ENCODE assay signal across 17 cellular contexts in the genomic region with DNA sequence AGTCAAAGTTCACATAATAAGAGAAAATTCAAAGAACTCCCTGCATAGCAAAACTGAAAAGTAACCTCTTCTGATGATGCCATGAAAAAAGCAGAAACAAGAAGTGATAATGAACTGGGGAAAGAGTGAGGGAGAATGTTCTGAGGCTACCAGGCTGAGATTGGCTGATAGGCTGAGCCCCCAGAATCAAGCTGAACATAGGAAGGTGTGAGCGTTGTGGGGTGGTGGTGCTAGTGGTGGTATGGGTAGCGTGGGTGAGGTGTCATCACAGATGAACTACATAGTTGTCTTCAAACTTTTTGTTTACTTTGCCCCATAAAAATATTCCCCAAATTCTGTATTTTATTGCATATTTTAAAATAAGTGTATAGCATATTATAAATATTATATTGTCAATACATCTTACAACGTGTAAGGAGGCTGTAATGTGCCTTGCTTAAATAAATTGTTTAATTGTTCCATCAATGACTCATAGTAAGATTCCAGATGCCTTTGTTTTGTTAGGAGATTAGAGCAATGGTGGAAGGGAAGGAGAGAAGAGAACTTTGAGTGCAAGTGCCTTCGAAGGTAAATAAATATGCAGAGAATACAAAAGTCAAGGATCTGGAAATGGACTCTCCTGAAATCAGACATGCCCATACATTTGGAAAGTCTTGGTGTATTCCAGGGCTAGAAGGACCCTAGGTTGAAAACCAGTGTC.
"Had no signal": no experiment of that assay in that cellular context is flagged by ENCODE, and none has a peak within 500 bp of the region (broad histone marks: within the 10 kb centered on the region; RNA-seq: fewer than 3 reads in every experiment).

No MANE protein-coding gene starts in this region.

- H3K4me1 ChIP-seq: heart left ventricle, left ventricle myocardium inferior, SJCRH30, transverse colon had no signal

- H3K36me3 ChIP-seq: cardiac muscle cell, heart left ventricle, left ventricle myocardium inferior, ovary, SJCRH30, transverse colon had no signal

- H3K36me3 Mint-ChIP-seq: activated naive CD8-positive, alpha-beta T cell had no signal

- H3K4me3 Mint-ChIP-seq: activated naive CD8-positive, alpha-beta T cell; memory B cell; neural crest cell; T-helper 2 cell treated with Interferon-gamma antibody and Interleukin-4, amounts not matched to agents 5 μg/mL and 100 μg/mL, for 36 hours had no signal

- H3K27ac ChIP-seq: cardiac muscle cell, heart left ventricle, left ventricle myocardium inferior, ovary, SJCRH30, transverse colon had no signal

- ATAC-seq: activated CD4-positive, CD25-positive, alpha-beta regulatory T cell treated with anti-CD3 and anti-CD28 coated beads, Interleukin-2, amount 50 U/mL, for 24 hours; heart left ventricle had no signal

- H3K27me3 ChIP-seq: cardiac muscle cell, heart left ventricle, ovary, SJCRH30, transverse colon had no signal

- H3K4me1 Mint-ChIP-seq: memory B cell, neural crest cell had no signal

- H3K9me3 ChIP-seq: ovary, SJCRH30, transverse colon had no signal

- H3K4me3 ChIP-seq: cardiac muscle cell, heart left ventricle, left ventricle myocardium inferior, ovary, SJCRH30, transverse colon had no signal

- H3K27me3 Mint-ChIP-seq: activated naive CD8-positive, alpha-beta T cell; memory B cell had no signal

- DNase-seq: aorta; foreskin melanocyte; heart left ventricle; kidney; left ventricle myocardium inferior; ovary; retina; SJCRH30; stimulated activated CD4-positive, alpha-beta T cell treated with anti-CD3 and anti-CD28 coated beads, Interleukin-4, amount 100 ng/mL, for 1 hour; substantia nigra; transverse colon had no signal

- H3K27ac Mint-ChIP-seq: activated naive CD8-positive, alpha-beta T cell; memory B cell; T-helper 2 cell treated with Interferon-gamma antibody and Interleukin-4, amounts not matched to agents 5 μg/mL and 100 μg/mL, for 36 hours had no signal
